Comparison of ENCODE assay signal across 13 cellular contexts in the genomic region with DNA sequence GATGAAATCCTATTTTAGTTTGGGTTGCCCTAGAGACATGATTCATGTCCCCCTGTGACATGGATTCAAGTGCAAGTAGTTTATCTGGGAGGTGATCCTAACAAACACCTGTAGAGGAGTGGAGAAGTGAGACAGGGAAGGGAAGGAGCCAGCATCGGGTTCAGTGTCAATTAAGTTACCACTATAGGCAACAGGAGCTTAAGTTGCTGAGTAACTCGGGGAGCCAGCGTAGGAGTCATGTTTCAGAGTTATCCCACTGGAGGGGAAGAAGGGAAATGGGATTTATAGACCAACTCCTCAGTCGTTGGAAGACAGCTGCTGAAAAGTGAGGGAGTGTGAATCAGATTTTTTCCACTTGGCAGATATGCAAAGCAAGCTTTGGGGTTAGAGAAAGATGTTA. TPM values are rescaled to one million over a fixed set of nuclear protein-coding genes. Genes with fewer than 3 reads are reported as not detected.
DNase-seq lines count a peak whose midpoint lies in the region; ATAC-seq and TF ChIP-seq lines count a peak whose summit lies in the region.
"Had no signal": no experiment of that assay in that cellular context is flagged by ENCODE, and none has a peak within 500 bp of the region (broad histone marks: within the 10 kb centered on the region; RNA-seq: fewer than 3 reads in every experiment).

No MANE protein-coding gene starts in this region.

- H4K20me1 ChIP-seq in mammary epithelial cell (ENCODE audit: insufficient read depth, low read length): no peaks in the 10 kb centered on the region

- H3K4me2 ChIP-seq in mammary epithelial cell (ENCODE audit: insufficient read depth, low read depth, low read length): no peak overlapping the region

- in situ Hi-C loops in mammary epithelial cell (cut with MboI; ENCODE audit: low sequenced_read_pairs in 2 of 2): no loop called here

- peaks cover 21% of the 10 kb centered on the region for H3K79me2 ChIP-seq in mammary epithelial cell (ENCODE audit: insufficient read depth, low read length)

- peak overlapping the region; percentile 41 for H3K27ac Mint-ChIP-seq in MCF 10A (ENCODE audit: low read depth, unreplicated experiment)
- H3K27ac Mint-ChIP-seq in activated B cell treated with CpG ODN at 0.5 μM for 24 hours: peak overlapping the region; percentile 72

- H3K27ac ChIP-seq in mammary epithelial cell (ENCODE audit: insufficient read depth, low read depth, low read length) (no peak overlapping the region), coronary artery (no peak overlapping the region)
- H3K27ac ChIP-seq: C4-2B, stomach had no signal

- H3K9me3 Mint-ChIP-seq in MCF 10A (ENCODE audit: unreplicated experiment): no peaks in the 10 kb centered on the region
- H3K9me3 Mint-ChIP-seq in activated B cell treated with CpG ODN at 0.5 μM for 24 hours: peaks cover 22% of the 10 kb centered on the region

- intact Hi-C loops in MCF 10A (cut with micrococcal nuclease) (no loop called here), mammary epithelial cell (cut with micrococcal nuclease) (no loop called here), activated B cell treated with CpG ODN at 0.5 μM for 24 hours (cut with micrococcal nuclease) (no loop called here)

- BruUV-seq in MCF 10A (replicated peaks; lab: Mats Ljungman, UMichigan): no TSS peak
- BruUV-seq in mammary epithelial cell (replicated peaks; lab: Mats Ljungman, UMichigan): no TSS peak

- peaks cover 5% of the 10 kb centered on the region for H3K36me3 ChIP-seq in mammary epithelial cell (ENCODE audit: insufficient read depth, low read length)

- no peak overlapping the region for H3K4me3 Mint-ChIP-seq in MCF 10A (ENCODE audit: unreplicated experiment)
- no peak overlapping the region for H3K4me3 Mint-ChIP-seq in activated B cell treated with CpG ODN at 0.5 μM for 24 hours

- peaks cover 42% of the 10 kb centered on the region for H3K36me3 Mint-ChIP-seq in MCF 10A (ENCODE audit: insufficient read depth, unreplicated experiment)
- H3K36me3 Mint-ChIP-seq in activated B cell treated with CpG ODN at 0.5 μM for 24 hours (ENCODE audit: low read depth): peaks cover 54% of the 10 kb centered on the region

- no peaks in the 10 kb centered on the region for H3K27me3 ChIP-seq in mammary epithelial cell (ENCODE audit: insufficient read depth, low read length)
- H3K27me3 ChIP-seq: stomach had no signal

- ATAC-seq in activated B cell treated with CpG ODN at 0.5 μM for 24 hours (ENCODE audit: low read depth): no peak
- no peak for ATAC-seq in GM18520 (IDR thresholded peaks at IDR 0.05; ENCODE audit: unreplicated experiment)
- no peak for ATAC-seq in GM18505 (IDR thresholded peaks at IDR 0.05; ENCODE audit: unreplicated experiment)
- ATAC-seq: left colon had no signal

- no peaks in the 10 kb centered on the region for H3K27me3 Mint-ChIP-seq in MCF 10A (ENCODE audit: insufficient read depth, unreplicated experiment)
- H3K27me3 Mint-ChIP-seq in activated B cell treated with CpG ODN at 0.5 μM for 24 hours: no peaks in the 10 kb centered on the region

- 62% methylated on average over 3 of the region's 4 CpGs for WGBS in mammary epithelial cell (ENCODE audit: low coverage, missing lambda C conversion rate)

- dilution Hi-C loops in mammary epithelial cell (cut with HindIII; ENCODE audit: low sequenced_read_pairs): no loop called here

- DNase-seq in MCF 10A (ENCODE audit: unreplicated experiment) (no peak), mammary epithelial cell (no peak), activated B cell treated with CpG ODN at 0.5 μM for 24 hours (no peak), iPS DF 4.7 (ENCODE audit: extremely low read depth, low spot score) (peak; percentile 7), stromal cell of bone marrow (ENCODE audit: low read depth) (peak; percentile 71), coronary artery (ENCODE audit: low spot score) (no peak)
- DNase-seq: dermis blood vessel endothelial cell, left colon, NCI-H187 treated with DMSO at 0.1 percent for 48 hours, stomach had no signal

- TF ChIP-seq CTCF in MCF 10A (IDR thresholded peaks at IDR 0.05; ENCODE audit: unreplicated experiment): no peak
- TF ChIP-seq CTCF in mammary epithelial cell (conservative IDR thresholded peaks at IDR 0.05 in 1 of 2, IDR thresholded peaks at IDR 0.05 in 1 of 2; ENCODE audit: extremely low read depth in 1 of 2, insufficient read depth in 1 of 2, low read depth in 1 of 2, low read length in 2 of 2): no peak
- TF ChIP-seq CTCF in activated B cell treated with CpG ODN at 0.5 μM for 24 hours (IDR thresholded peaks at IDR 0.05): no peak
- no peak for TF ChIP-seq CTCF in coronary artery (IDR thresholded peaks at IDR 0.05)

- POLR2A ChIA-PET in MCF 10A (lab: Yijun Ruan, JAX) (interaction anchor here (0.6 kb wide), 2 partner anchors 603 to 980 kb away, joined by 3 read pairs; no protein-coding TSS in a partner anchor), activated B cell treated with CpG ODN at 0.5 μM for 24 hours (lab: Charles Lee) (no interaction called here)

- H3K9me3 ChIP-seq in mammary epithelial cell (replicated peaks; ENCODE audit: insufficient read depth, low read length): no peaks in the 10 kb centered on the region
- H3K9me3 ChIP-seq: stomach had no signal

- peaks cover 19% of the 10 kb centered on the region for H3K4me1 Mint-ChIP-seq in MCF 10A (ENCODE audit: insufficient read depth, unreplicated experiment)
- H3K4me1 Mint-ChIP-seq in activated B cell treated with CpG ODN at 0.5 μM for 24 hours: peaks cover 66% of the 10 kb centered on the region

- H3K4me3 ChIP-seq in mammary epithelial cell (replicated peaks in 1 of 3; ENCODE audit: insufficient read depth in 1 of 3, low read depth in 2 of 3, low read length in 3 of 3): no peak overlapping the region
- no peak overlapping the region for H3K4me3 ChIP-seq in coronary artery
- H3K4me3 ChIP-seq: stomach had no signal

- TF ChIP-seq POLR2A in GM18505 (IDR thresholded peaks at IDR 0.05; ENCODE audit: borderline replicate concordance, extremely low read depth, insufficient read depth, insufficient read length): no peak

- no peak overlapping the region for H3K9ac ChIP-seq in mammary epithelial cell (ENCODE audit: insufficient read depth, low read length)

- H2AFZ ChIP-seq in mammary epithelial cell (ENCODE audit: low read depth, low read length): no peak overlapping the region

- CTCF ChIA-PET in MCF 10A (lab: Yijun Ruan, JAX): interaction anchor here (0.5 to 1.0 kb wide), 4 partner anchors 36 to 282 kb away, joined by 3 read pairs; no protein-coding TSS in a partner anchor
- CTCF ChIA-PET in mammary epithelial cell (lab: Charles Lee; ENCODE audit: low non-redundant PET): no interaction called here
- CTCF ChIA-PET in activated B cell treated with CpG ODN at 0.5 μM for 24 hours (lab: Charles Lee): interaction anchor here (2.4 kb wide), 1 partner anchor 338 kb away, joined by 8 read pairs; no protein-coding TSS in a partner anchor

- H3K4me1 ChIP-seq in mammary epithelial cell (ENCODE audit: insufficient read depth, low read length): peaks cover 9% of the 10 kb centered on the region

RNA-seq across cellular contexts. Expression of a gene that starts 54.9 kb away (rescaled TPM):
- total RNA-seq in MCF 10A (2022) (55.0 and 59.5 TPM in 2 replicates), mammary epithelial cell (10 to 100 TPM; 46.1 to 81.7 TPM), activated B cell treated with CpG ODN at 0.5 μM for 24 hours (21.1 and 25.7 TPM in 2 replicates)
- polyA plus RNA-seq in mammary epithelial cell: 13.7 TPM
- 57.2 TPM for polyA minus RNA-seq in mammary epithelial cell

RNA-seq across cellular contexts. Expression of a gene that starts 56.1 kb away (rescaled TPM):
- total RNA-seq in MCF 10A (2022) (10.2 and 15.2 TPM in 2 replicates), mammary epithelial cell (10 to 100 TPM; 12.1 to 18.2 TPM), activated B cell treated with CpG ODN at 0.5 μM for 24 hours (3.7 and 4.8 TPM in 2 replicates)
- 11.7 TPM for polyA plus RNA-seq in mammary epithelial cell
- 6.5 TPM for polyA minus RNA-seq in mammary epithelial cell

Comparison
In these comparisons a context has a peak if more than half of its experiments do, and no peak if none do; other contexts are left out.
1. DNase-seq: peak in iPS DF 4.7 (single experiment) and stromal cell of bone marrow (single experiment); none in MCF 10A (single experiment), mammary epithelial cell (single experiment), activated B cell treated with CpG ODN at 0.5 μM for 24 hours (single experiment) and coronary artery (single experiment).